ENCODE assay signal across 8 cellular contexts in the genomic region with DNA sequence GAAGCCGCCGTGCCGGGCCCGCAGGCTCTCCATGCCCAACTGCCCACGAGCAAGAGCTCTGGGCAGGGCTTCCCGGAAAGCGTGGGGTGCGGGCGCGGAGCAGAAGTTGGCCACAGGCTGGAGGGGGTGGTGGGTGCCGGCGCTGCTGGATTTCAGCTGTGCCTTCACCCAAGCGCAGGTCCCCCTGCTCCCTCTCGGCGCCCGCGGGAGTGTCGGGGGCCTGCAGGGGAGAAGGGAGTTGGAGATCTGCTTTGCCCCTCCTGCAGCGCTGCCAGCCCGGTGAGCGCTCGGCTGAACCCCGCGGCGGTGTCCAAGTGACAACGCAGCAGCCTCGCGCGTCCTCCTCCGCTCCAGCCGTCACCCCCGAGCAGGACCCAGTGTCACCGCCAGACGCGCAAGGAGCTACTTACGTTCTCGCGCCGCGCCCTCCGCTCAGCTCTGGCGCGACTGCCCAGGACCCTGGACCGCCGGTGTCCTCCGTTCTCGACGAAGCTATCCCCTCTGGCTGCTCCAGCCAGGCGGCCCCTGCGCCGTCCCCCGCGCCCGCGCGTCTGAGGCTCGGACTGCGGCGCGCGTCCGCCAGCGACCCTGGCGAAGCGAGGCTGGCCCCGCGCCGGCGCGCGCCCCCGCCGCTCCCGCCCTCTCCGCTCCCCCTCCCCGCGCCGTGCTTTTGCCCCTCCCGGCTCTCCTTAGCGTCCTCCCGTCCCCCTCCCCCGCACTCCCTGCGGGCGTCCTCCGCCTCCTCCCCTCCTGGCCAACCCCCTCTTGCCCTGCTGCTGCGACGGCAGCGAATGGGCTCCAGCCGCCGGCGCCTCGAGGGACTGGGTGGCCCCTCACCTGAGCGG. TPM values are rescaled to one million over a fixed set of nuclear protein-coding genes. Genes with fewer than 3 reads are reported as not detected.
DNase-seq lines count a peak whose midpoint lies in the region; ATAC-seq and TF ChIP-seq lines count a peak whose summit lies in the region.

Gene NRCAM, minus strand, starts transcription at position 604 of the 845 bp plus-strand sequence. CDS start 216,372 bp downstream, outside the sequence.

- no peaks in the 10 kb centered on the region for H3K27me3 ChIP-seq in WERI-Rb-1 (ENCODE audit: insufficient read depth, low read depth, severe bottlenecking)

- peak; percentile 38 for ATAC-seq in GM19397 (IDR thresholded peaks at IDR 0.05; ENCODE audit: unreplicated experiment)
- no peak for ATAC-seq in GM21367 (IDR thresholded peaks at IDR 0.05; ENCODE audit: unreplicated experiment)

- H3K36me3 Mint-ChIP-seq in endothelial cell (ENCODE audit: low read depth, unreplicated experiment), result peaks cover 3% of the 10 kb centered on the region
- H3K36me3 Mint-ChIP-seq in mesothelial cell of epicardium, result no peaks in the 10 kb centered on the region

- no peaks in the 10 kb centered on the region for H3K9me3 ChIP-seq in WERI-Rb-1 (ENCODE audit: severe bottlenecking)

- H3K27ac Mint-ChIP-seq in endothelial cell (ENCODE audit: unreplicated experiment) (peak within 1 kb of the TSS; percentile 12), mesothelial cell of epicardium (no peak within 1 kb of the TSS)

- TF ChIP-seq CTCF in WERI-Rb-1 (IDR thresholded peaks at IDR 0.05; ENCODE audit: low read depth, low read length), result no peak
- no peak for TF ChIP-seq CTCF in endothelial cell (IDR thresholded peaks at IDR 0.05; ENCODE audit: unreplicated experiment)
- TF ChIP-seq CTCF in mesothelial cell of epicardium (IDR thresholded peaks at IDR 0.05; ENCODE audit: unreplicated experiment), result no peak

- H3K27ac ChIP-seq in WERI-Rb-1 (peak within 1 kb of the TSS; percentile 45), substantia nigra (ENCODE audit: low read depth, low read length, poor library complexity, severe bottlenecking) (peak within 1 kb of the TSS; percentile 42)

- H3K36me3 ChIP-seq in WERI-Rb-1, result no peaks in the 10 kb centered on the region

- H3K27me3 Mint-ChIP-seq in endothelial cell (ENCODE audit: unreplicated experiment) (peaks cover 19% of the 10 kb centered on the region), mesothelial cell of epicardium (ENCODE audit: low read depth) (peaks cover 75% of the 10 kb centered on the region)

- DNase-seq in Ammon's horn (ENCODE audit: low spot score) (peak; percentile 75), NCI-H146 (lab: John Stamatoyannopoulos, UW) (peak; percentile 97), WERI-Rb-1 (peak; percentile 95), endothelial cell (ENCODE audit: low spot score) (peak; percentile 55), mesothelial cell of epicardium (ENCODE audit: low spot score in 2 of 2, unreplicated experiment in 2 of 2) (peak; percentile 60 to 75), substantia nigra (lab: John Stamatoyannopoulos, UW) (peak in 44 of 49 donors; percentile 18 to 86 (median 56))

- peak within 1 kb of the TSS; percentile 88 for H3K4me3 Mint-ChIP-seq in endothelial cell (ENCODE audit: unreplicated experiment)
- peak within 1 kb of the TSS; percentile 76 for H3K4me3 Mint-ChIP-seq in mesothelial cell of epicardium

- H3K4me1 Mint-ChIP-seq in endothelial cell (ENCODE audit: unreplicated experiment), result peaks cover 9% of the 10 kb centered on the region
- H3K4me1 Mint-ChIP-seq in mesothelial cell of epicardium, result peaks cover 11% of the 10 kb centered on the region

- H3K9me3 Mint-ChIP-seq in endothelial cell (ENCODE audit: unreplicated experiment), result no peaks in the 10 kb centered on the region
- H3K9me3 Mint-ChIP-seq in mesothelial cell of epicardium, result no peaks in the 10 kb centered on the region

- H3K4me3 ChIP-seq in WERI-Rb-1 (ENCODE audit: low read depth, low read length), result peak within 1 kb of the TSS; percentile 70

RNA-seq across cellular contexts. Expression of gene NRCAM, which starts in this region (rescaled TPM):
- total RNA-seq in endothelial cell (ENCODE audit: unreplicated experiment) (2.2 TPM), mesothelial cell of epicardium (5.0 to 6.2 TPM (median 5.7 TPM) in 3 replicates)
